Comparison of ENCODE assay signal across 8 cellular contexts in the genomic region with DNA sequence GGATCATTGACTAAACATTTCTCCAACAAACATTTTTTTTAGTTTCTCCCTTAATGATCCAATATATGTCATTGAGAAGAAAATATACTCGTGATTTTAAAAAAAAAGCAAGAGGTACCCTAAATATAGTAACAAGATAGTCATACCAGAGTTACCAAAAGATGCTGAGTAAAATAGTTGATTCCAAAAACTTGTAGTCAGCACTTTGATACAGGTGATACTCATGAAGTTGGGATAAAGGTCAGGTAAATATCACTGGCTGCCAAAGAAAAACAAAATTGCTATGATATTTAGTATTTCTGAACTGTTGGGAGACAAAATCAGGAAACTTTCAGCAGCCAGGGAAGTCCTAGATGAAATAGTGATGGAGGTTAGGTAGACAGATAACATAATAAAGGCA.
"Had no signal": no experiment of that assay in that cellular context is flagged by ENCODE, and none has a peak within 500 bp of the region (broad histone marks: within the 10 kb centered on the region; RNA-seq: fewer than 3 reads in every experiment).

No MANE protein-coding gene starts in this region.

- ATAC-seq: GM12878 had no signal

- DNase-seq: GDM1, GF-D8 had no signal

- FAIRE-seq: G401.6, GM12878, GM12891, GM12892, GM18507, GM19239 had no signal

- H3K4me3 ChIP-seq: GM12878 had no signal
